3 cellular contexts compared by ENCODE assay signal in genomic region chr20:578940-579690, GRCh38. TPM values are rescaled to one million over a fixed set of nuclear protein-coding genes. Genes with fewer than 3 reads are reported as not detected.
"Had no signal": no experiment of that assay in that cellular context is flagged by ENCODE, and none has a peak within 500 bp of the region (broad histone marks: within the 10 kb centered on the region; RNA-seq: fewer than 3 reads in every experiment).

No MANE protein-coding gene starts in this region.

RNA-seq across cellular contexts. Expression of gene TCF15, which starts 31.0 kb away (rescaled TPM):
- total RNA-seq: thoracic aorta, transverse colon, vagina had no signal
